In the genomic region with DNA sequence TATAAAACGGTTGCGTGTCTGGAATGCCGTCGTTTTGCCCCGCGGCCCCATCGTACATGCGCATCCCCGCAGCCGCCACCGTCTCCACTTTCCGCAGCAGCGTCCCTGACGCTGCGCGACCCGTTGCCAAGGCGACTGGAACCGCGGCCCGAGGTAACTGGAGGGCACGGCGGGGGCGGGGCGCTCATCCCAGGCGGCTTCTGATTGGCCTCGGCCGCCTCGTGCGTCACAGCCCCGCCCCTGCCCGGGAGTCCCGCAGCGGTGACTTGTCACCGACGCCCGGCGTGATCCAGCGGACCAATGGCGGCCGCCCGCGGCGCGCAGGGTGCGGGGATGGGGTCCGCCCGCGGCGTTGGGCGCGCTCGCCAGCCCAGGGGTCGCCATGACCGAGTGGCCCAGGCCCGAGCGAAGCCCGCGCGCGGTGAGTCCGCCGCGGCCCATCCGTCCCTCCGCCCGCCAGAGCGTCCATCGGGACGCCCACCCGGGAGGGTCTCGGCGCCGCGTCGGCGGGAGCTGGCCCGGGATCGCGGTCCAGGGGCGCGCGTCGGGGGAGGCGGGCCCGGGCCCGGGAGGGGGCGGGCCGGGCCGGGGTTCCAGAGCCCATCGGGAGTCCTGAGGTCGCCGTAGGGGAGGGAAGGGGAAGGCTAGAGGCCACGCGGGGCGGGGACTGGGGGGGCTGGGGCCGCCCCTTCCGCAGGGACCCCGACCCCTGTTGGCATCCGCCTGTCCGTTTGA, we compare ENCODE assay signal across 2 cellular contexts.
TF ChIP-seq lines count a peak whose summit lies in the region.

A gene with protein sequence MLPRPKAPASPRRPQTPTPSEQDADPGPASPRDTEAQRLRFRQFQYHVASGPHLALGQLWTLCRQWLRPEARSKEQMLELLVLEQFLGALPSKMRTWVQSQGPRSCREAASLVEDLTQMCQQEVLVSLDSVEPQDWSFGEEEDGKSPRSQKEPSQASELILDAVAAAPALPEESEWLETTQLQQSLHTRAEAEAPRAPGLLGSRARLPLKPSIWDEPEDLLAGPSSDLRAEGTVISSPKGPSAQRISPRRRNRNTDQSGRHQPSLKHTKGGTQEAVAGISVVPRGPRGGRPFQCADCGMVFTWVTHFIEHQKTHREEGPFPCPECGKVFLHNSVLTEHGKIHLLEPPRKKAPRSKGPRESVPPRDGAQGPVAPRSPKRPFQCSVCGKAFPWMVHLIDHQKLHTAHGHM (plus strand): TSS at position 285 of the 735 bp plus-strand sequence. CDS start 3,812 bp downstream, outside the sequence.

TF ChIP-seq in liver, 16 proteins besides CTCF, POLR2A, EP300 and RAD21:
- TF ChIP-seq SP1 (IDR thresholded peaks at IDR 0.05) (no peak), RXRA (IDR thresholded peaks at IDR 0.05) (no peak), FOXA1 (IDR thresholded peaks at IDR 0.05) (no peak), TAF1 (conservative IDR thresholded peaks at IDR 0.05) (no peak), HNF4A (conservative IDR thresholded peaks at IDR 0.05) (no peak), EGR1 (IDR thresholded peaks at IDR 0.05; ENCODE audit: low read depth in 2 of 2) (no peak), JUND (IDR thresholded peaks at IDR 0.05) (no peak), HNF4G (IDR thresholded peaks at IDR 0.05) (no peak), FOXA2 (IDR thresholded peaks at IDR 0.05) (no peak), GABPA (IDR thresholded peaks at IDR 0.05 in 1 of 2, conservative IDR thresholded peaks at IDR 0.05 in 1 of 2) (no peak), YY1 (IDR thresholded peaks at IDR 0.05) (no peak), NR2F2 (IDR thresholded peaks at IDR 0.05) (no peak)
- TF ChIP-seq, protein P1, sequence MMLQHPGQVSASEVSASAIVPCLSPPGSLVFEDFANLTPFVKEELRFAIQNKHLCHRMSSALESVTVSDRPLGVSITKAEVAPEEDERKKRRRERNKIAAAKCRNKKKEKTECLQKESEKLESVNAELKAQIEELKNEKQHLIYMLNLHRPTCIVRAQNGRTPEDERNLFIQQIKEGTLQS (IDR thresholded peaks at IDR 0.05), result no peak
- TF ChIP-seq, protein P2, sequence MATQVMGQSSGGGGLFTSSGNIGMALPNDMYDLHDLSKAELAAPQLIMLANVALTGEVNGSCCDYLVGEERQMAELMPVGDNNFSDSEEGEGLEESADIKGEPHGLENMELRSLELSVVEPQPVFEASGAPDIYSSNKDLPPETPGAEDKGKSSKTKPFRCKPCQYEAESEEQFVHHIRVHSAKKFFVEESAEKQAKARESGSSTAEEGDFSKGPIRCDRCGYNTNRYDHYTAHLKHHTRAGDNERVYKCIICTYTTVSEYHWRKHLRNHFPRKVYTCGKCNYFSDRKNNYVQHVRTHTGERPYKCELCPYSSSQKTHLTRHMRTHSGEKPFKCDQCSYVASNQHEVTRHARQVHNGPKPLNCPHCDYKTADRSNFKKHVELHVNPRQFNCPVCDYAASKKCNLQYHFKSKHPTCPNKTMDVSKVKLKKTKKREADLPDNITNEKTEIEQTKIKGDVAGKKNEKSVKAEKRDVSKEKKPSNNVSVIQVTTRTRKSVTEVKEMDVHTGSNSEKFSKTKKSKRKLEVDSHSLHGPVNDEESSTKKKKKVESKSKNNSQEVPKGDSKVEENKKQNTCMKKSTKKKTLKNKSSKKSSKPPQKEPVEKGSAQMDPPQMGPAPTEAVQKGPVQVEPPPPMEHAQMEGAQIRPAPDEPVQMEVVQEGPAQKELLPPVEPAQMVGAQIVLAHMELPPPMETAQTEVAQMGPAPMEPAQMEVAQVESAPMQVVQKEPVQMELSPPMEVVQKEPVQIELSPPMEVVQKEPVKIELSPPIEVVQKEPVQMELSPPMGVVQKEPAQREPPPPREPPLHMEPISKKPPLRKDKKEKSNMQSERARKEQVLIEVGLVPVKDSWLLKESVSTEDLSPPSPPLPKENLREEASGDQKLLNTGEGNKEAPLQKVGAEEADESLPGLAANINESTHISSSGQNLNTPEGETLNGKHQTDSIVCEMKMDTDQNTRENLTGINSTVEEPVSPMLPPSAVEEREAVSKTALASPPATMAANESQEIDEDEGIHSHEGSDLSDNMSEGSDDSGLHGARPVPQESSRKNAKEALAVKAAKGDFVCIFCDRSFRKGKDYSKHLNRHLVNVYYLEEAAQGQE (IDR thresholded peaks at IDR 0.05), result no peak
- TF ChIP-seq, protein P3, sequence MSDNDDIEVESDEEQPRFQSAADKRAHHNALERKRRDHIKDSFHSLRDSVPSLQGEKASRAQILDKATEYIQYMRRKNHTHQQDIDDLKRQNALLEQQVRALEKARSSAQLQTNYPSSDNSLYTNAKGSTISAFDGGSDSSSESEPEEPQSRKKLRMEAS (IDR thresholded peaks at IDR 0.05), result no peak
- TF ChIP-seq, protein P4, sequence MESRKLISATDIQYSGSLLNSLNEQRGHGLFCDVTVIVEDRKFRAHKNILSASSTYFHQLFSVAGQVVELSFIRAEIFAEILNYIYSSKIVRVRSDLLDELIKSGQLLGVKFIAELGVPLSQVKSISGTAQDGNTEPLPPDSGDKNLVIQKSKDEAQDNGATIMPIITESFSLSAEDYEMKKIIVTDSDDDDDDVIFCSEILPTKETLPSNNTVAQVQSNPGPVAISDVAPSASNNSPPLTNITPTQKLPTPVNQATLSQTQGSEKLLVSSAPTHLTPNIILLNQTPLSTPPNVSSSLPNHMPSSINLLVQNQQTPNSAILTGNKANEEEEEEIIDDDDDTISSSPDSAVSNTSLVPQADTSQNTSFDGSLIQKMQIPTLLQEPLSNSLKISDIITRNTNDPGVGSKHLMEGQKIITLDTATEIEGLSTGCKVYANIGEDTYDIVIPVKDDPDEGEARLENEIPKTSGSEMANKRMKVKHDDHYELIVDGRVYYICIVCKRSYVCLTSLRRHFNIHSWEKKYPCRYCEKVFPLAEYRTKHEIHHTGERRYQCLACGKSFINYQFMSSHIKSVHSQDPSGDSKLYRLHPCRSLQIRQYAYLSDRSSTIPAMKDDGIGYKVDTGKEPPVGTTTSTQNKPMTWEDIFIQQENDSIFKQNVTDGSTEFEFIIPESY (IDR thresholded peaks at IDR 0.05), result no peak

TF ChIP-seq in HepG2, 621 proteins besides CTCF, POLR2A, EP300 and RAD21:
- TF ChIP-seq ZNF430 (CRISPR knock-in tag; IDR thresholded peaks at IDR 0.05) (no peak), ZNF570 (CRISPR knock-in tag; IDR thresholded peaks at IDR 0.05; ENCODE audit: borderline replicate concordance) (no peak), TCF12 (IDR thresholded peaks at IDR 0.05) (no peak), TCF12 (CRISPR knock-in tag; IDR thresholded peaks at IDR 0.05) (no peak), ATF1 (CRISPR knock-in tag; IDR thresholded peaks at IDR 0.05) (no peak), NCOA5 (CRISPR knock-in tag; IDR thresholded peaks at IDR 0.05) (no peak), HOXA9 (CRISPR knock-in tag; IDR thresholded peaks at IDR 0.05; ENCODE audit: borderline replicate concordance) (no peak)
- TF ChIP-seq, protein P5, sequence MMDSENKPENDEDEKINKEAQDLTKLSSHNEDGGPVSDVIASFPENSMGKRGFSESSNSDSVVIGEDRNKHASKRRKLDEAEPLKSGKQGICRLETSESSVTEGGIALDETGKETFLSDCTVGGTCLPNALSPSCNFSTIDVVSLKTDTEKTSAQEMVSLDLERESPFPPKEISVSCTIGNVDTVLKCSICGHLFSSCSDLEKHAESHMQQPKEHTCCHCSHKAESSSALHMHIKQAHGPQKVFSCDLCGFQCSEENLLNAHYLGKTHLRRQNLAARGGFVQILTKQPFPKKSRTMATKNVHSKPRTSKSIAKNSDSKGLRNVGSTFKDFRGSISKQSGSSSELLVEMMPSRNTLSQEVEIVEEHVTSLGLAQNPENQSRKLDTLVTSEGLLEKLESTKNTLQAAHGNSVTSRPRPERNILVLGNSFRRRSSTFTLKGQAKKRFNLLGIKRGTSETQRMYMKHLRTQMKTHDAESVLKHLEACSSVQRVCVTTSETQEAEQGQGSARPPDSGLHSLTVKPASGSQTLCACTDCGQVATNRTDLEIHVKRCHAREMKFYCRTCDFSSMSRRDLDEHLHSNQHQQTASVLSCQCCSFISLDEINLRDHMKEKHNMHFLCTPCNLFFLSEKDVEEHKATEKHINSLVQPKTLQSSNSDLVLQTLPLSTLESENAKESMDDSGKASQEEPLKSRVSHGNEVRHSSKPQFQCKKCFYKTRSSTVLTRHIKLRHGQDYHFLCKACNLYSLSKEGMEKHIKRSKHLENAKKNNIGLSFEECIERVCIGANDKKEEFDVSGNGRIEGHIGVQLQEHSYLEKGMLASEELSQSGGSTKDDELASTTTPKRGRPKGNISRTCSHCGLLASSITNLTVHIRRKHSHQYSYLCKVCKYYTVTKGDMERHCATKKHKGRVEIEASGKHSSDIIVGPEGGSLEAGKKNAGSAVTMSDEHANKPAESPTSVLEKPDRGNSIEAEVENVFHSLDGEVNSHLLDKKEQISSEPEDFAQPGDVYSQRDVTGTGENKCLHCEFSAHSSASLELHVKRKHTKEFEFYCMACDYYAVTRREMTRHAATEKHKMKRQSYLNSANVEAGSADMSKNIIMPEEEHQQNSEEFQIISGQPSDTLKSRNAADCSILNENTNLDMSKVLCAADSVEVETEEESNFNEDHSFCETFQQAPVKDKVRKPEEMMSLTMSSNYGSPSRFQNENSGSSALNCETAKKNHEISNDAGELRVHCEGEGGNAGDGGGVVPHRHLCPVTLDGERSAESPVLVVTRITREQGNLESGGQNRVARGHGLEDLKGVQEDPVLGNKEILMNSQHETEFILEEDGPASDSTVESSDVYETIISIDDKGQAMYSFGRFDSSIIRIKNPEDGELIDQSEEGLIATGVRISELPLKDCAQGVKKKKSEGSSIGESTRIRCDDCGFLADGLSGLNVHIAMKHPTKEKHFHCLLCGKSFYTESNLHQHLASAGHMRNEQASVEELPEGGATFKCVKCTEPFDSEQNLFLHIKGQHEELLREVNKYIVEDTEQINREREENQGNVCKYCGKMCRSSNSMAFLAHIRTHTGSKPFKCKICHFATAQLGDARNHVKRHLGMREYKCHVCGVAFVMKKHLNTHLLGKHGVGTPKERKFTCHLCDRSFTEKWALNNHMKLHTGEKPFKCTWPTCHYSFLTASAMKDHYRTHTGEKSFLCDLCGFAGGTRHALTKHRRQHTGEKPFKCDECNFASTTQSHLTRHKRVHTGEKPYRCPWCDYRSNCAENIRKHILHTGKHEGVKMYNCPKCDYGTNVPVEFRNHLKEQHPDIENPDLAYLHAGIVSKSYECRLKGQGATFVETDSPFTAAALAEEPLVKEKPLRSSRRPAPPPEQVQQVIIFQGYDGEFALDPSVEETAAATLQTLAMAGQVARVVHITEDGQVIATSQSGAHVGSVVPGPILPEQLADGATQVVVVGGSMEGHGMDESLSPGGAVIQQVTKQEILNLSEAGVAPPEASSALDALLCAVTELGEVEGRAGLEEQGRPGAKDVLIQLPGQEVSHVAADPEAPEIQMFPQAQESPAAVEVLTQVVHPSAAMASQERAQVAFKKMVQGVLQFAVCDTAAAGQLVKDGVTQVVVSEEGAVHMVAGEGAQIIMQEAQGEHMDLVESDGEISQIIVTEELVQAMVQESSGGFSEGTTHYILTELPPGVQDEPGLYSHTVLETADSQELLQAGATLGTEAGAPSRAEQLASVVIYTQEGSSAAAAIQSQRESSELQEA (CRISPR knock-in tag; IDR thresholded peaks at IDR 0.05; ENCODE audit: not compliant biosample characterization), result no peak
- TF ChIP-seq, protein P6, sequence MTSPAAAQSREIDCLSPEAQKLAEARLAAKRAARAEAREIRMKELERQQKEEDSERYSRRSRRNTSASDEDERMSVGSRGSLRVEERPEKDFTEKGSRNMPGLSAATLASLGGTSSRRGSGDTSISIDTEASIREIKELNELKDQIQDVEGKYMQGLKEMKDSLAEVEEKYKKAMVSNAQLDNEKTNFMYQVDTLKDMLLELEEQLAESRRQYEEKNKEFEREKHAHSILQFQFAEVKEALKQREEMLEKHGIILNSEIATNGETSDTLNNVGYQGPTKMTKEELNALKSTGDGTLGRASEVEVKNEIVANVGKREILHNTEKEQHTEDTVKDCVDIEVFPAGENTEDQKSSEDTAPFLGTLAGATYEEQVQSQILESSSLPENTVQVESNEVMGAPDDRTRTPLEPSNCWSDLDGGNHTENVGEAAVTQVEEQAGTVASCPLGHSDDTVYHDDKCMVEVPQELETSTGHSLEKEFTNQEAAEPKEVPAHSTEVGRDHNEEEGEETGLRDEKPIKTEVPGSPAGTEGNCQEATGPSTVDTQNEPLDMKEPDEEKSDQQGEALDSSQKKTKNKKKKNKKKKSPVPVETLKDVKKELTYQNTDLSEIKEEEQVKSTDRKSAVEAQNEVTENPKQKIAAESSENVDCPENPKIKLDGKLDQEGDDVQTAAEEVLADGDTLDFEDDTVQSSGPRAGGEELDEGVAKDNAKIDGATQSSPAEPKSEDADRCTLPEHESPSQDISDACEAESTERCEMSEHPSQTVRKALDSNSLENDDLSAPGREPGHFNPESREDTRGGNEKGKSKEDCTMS (CRISPR knock-in tag; conservative IDR thresholded peaks at IDR 0.05), result no peak
